10 cellular contexts compared by ENCODE assay signal in the genomic region with DNA sequence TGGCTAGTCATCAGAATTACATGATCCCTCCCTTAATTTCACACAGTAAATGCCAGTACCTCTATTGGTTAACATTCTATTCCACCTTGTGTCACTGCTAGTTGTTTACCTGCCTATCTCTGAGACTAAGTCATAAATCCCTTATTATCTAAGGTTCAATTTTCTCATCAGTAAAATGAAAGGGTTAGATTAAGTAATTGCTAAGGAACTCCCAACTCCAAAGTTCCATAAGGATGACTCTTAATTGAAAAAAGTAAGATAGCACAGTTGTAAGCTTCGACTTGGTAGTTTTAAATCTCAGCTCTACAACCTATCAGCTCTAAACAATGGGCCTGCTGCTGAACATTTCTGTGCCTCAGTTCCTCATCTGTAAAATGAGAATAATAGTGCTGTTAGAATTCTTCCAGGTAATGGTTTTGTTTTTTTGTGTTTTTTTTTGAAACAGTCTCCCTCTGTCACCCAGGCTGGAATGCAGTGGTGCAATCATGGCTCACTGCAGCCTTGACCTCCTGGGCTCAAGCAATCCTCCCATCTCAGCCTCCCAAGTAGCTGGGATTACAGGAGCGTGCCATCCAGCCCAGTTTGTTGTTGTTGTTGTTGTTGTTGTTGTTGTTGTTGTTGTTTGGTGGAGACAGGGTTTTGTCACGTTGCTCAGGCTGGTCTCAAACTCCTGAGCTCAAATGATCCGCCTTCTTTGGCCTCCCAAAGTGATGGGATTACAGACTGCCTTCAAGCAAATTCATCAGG. TPM values are rescaled to one million over a fixed set of nuclear protein-coding genes. Genes with fewer than 3 reads are reported as not detected.
DNase-seq lines count a peak whose midpoint lies in the region; ATAC-seq lines count a peak whose summit lies in the region.
"Had no signal": no experiment of that assay in that cellular context is flagged by ENCODE, and none has a peak within 500 bp of the region (broad histone marks: within the 10 kb centered on the region; RNA-seq: fewer than 3 reads in every experiment).

No MANE protein-coding gene starts in this region.

- CTCF ChIA-PET in naive thymus-derived CD4-positive, alpha-beta T cell (lab: Charles Lee) = interaction anchor here (0.7 to 1.3 kb wide), 5 partner anchors 11 to 342 kb away, joined by 3 to 7 read pairs (median 4); no protein-coding TSS in a partner anchor

- POLR2A ChIA-PET in naive thymus-derived CD4-positive, alpha-beta T cell (lab: Charles Lee) = interaction anchor here (0.6 to 1.9 kb wide), 9 partner anchors 16 to 410 kb away, joined by 3 to 17 read pairs (median 3); a partner anchor contains a TSS

- H3K4me3 Mint-ChIP-seq in stimulated activated naive CD8-positive, alpha-beta T cell treated with anti-CD3 and anti-CD28 coated beads, Interleukin-15, Interleukin-2, amounts not matched to agents 100 ng/mL and 50 ng/mL, for 24 hours = peak overlapping the region; percentile 32
- no peak overlapping the region for H3K4me3 Mint-ChIP-seq in stimulated activated naive CD8-positive, alpha-beta T cell treated with anti-CD3 and anti-CD28 coated beads, Interleukin-15, amount 100 ng/mL, for 72 hours
- H3K4me3 Mint-ChIP-seq in naive thymus-derived CD4-positive, alpha-beta T cell = peak overlapping the region; percentile 32 to 84 (median 73)

- ATAC-seq in stimulated activated naive CD8-positive, alpha-beta T cell treated with anti-CD3 and anti-CD28 coated beads, Interleukin-15, amount 100 ng/mL, for 72 hours = no peak
- no peak for ATAC-seq in naive thymus-derived CD4-positive, alpha-beta T cell
- ATAC-seq in GM21723 (IDR thresholded peaks at IDR 0.05; ENCODE audit: unreplicated experiment) = no peak
- ATAC-seq in GM21367 (IDR thresholded peaks at IDR 0.05; ENCODE audit: unreplicated experiment) = no peak

- intact Hi-C loops in naive thymus-derived CD4-positive, alpha-beta T cell (cut with micrococcal nuclease) = loop anchor here (1.0 to 2.0 kb wide), 8 partner anchors 16 to 409 kb away; a partner anchor contains a TSS

- no peaks in the 10 kb centered on the region for H3K36me3 Mint-ChIP-seq in stimulated activated naive CD8-positive, alpha-beta T cell treated with anti-CD3 and anti-CD28 coated beads, Interleukin-15, Interleukin-2, amounts not matched to agents 100 ng/mL and 50 ng/mL, for 24 hours (ENCODE audit: low read depth)
- peaks cover 0 to 13% (median 0%) of the 10 kb centered on the region in 5 donors for H3K36me3 Mint-ChIP-seq in naive thymus-derived CD4-positive, alpha-beta T cell

- no peaks in the 10 kb centered on the region for H3K27me3 Mint-ChIP-seq in stimulated activated naive CD8-positive, alpha-beta T cell treated with anti-CD3 and anti-CD28 coated beads, Interleukin-15, Interleukin-2, amounts not matched to agents 100 ng/mL and 50 ng/mL, for 24 hours
- H3K27me3 Mint-ChIP-seq in stimulated activated naive CD8-positive, alpha-beta T cell treated with anti-CD3 and anti-CD28 coated beads, Interleukin-15, amount 100 ng/mL, for 72 hours = no peaks in the 10 kb centered on the region
- no peaks in the 10 kb centered on the region for H3K27me3 Mint-ChIP-seq in naive thymus-derived CD4-positive, alpha-beta T cell

- H3K4me1 ChIP-seq in naive thymus-derived CD4-positive, alpha-beta T cell (ENCODE audit: control insufficient read depth in 2 of 2, insufficient read depth in 2 of 2, low read length in 2 of 2) = peaks cover 54 to 63% of the 10 kb centered on the region in 2 donors

- H3K27ac Mint-ChIP-seq in stimulated activated naive CD8-positive, alpha-beta T cell treated with anti-CD3 and anti-CD28 coated beads, Interleukin-15, Interleukin-2, amounts not matched to agents 100 ng/mL and 50 ng/mL, for 24 hours = peak overlapping the region; percentile 87
- no peak overlapping the region for H3K27ac Mint-ChIP-seq in stimulated activated naive CD8-positive, alpha-beta T cell treated with anti-CD3 and anti-CD28 coated beads, Interleukin-15, amount 100 ng/mL, for 72 hours
- H3K27ac Mint-ChIP-seq in naive thymus-derived CD4-positive, alpha-beta T cell = peak overlapping the region; percentile 73 to 98 (median 92)

- no peak for DNase-seq in stimulated activated naive CD8-positive, alpha-beta T cell treated with anti-CD3 and anti-CD28 coated beads, Interleukin-15, amount 100 ng/mL, for 72 hours
- DNase-seq in naive thymus-derived CD4-positive, alpha-beta T cell = peak in 1 of 9 donors; percentile 14
- no peak for DNase-seq in DMS79 (lab: John Stamatoyannopoulos, UW)
- DNase-seq in NCI-H2107 treated with DMSO at 0.1 percent for 48 hours (lab: John Stamatoyannopoulos, UW; ENCODE audit: unreplicated experiment) = no peak

- no peaks in the 10 kb centered on the region for H3K36me3 ChIP-seq in naive thymus-derived CD4-positive, alpha-beta T cell (ENCODE audit: control insufficient read depth in 2 of 3, insufficient read depth in 3 of 3, low read length in 3 of 3)
- H3K36me3 ChIP-seq: MG63 had no signal

- peak overlapping the region; percentile 34 for H3K27ac ChIP-seq in angular gyrus (ENCODE audit: low read depth, low read length)
- H3K27ac ChIP-seq in naive thymus-derived CD4-positive, alpha-beta T cell (ENCODE audit: low read depth, low read length) = peak overlapping the region; percentile 48
- H3K27ac ChIP-seq: SK-N-MC had no signal

- no peaks in the 10 kb centered on the region for H3K27me3 ChIP-seq in naive thymus-derived CD4-positive, alpha-beta T cell (ENCODE audit: control insufficient read depth in 2 of 2, insufficient read depth in 2 of 2, low read length in 2 of 2)
- H3K27me3 ChIP-seq: MG63 had no signal

- no peaks in the 10 kb centered on the region for H3K9me3 ChIP-seq in naive thymus-derived CD4-positive, alpha-beta T cell (ENCODE audit: control insufficient read depth in 2 of 3, low read length in 3 of 3)
- H3K9me3 ChIP-seq: MG63 had no signal

- peaks cover 73% of the 10 kb centered on the region for H3K4me1 Mint-ChIP-seq in stimulated activated naive CD8-positive, alpha-beta T cell treated with anti-CD3 and anti-CD28 coated beads, Interleukin-15, Interleukin-2, amounts not matched to agents 100 ng/mL and 50 ng/mL, for 24 hours (ENCODE audit: low read depth)
- peaks cover 66% of the 10 kb centered on the region for H3K4me1 Mint-ChIP-seq in stimulated activated naive CD8-positive, alpha-beta T cell treated with anti-CD3 and anti-CD28 coated beads, Interleukin-15, amount 100 ng/mL, for 72 hours
- peaks cover 45 to 79% (median 70%) of the 10 kb centered on the region in 7 donors for H3K4me1 Mint-ChIP-seq in naive thymus-derived CD4-positive, alpha-beta T cell

- no peak overlapping the region for H3K4me3 ChIP-seq in naive thymus-derived CD4-positive, alpha-beta T cell (ENCODE audit: low read length)
- H3K4me3 ChIP-seq: MG63, SK-N-MC had no signal

- H3K9me3 Mint-ChIP-seq in stimulated activated naive CD8-positive, alpha-beta T cell treated with anti-CD3 and anti-CD28 coated beads, Interleukin-15, Interleukin-2, amounts not matched to agents 100 ng/mL and 50 ng/mL, for 24 hours = no peaks in the 10 kb centered on the region
- H3K9me3 Mint-ChIP-seq in stimulated activated naive CD8-positive, alpha-beta T cell treated with anti-CD3 and anti-CD28 coated beads, Interleukin-15, amount 100 ng/mL, for 72 hours = no peaks in the 10 kb centered on the region
- peaks cover 0 to 2% (median 0%) of the 10 kb centered on the region in 11 donors for H3K9me3 Mint-ChIP-seq in naive thymus-derived CD4-positive, alpha-beta T cell

RNA-seq across cellular contexts. Expression of a gene that starts 35.6 kb away (rescaled TPM):
- total RNA-seq in naive thymus-derived CD4-positive, alpha-beta T cell = 10 to 100 TPM; 45.1 to 56.7 (median 46.8) TPM
- 10 to 100 TPM; 40.2 to 52.8 TPM for polyA plus RNA-seq in naive thymus-derived CD4-positive, alpha-beta T cell

Comparison
In these comparisons a context has a peak if more than half of its experiments do, and no peak if none do; other contexts are left out.
1. H3K27ac Mint-ChIP-seq: peak in stimulated activated naive CD8-positive, alpha-beta T cell treated with anti-CD3 and anti-CD28 coated beads, Interleukin-15, Interleukin-2, amounts not matched to agents 100 ng/mL and 50 ng/mL, for 24 hours (single experiment) and naive thymus-derived CD4-positive, alpha-beta T cell (9 of 9); none in stimulated activated naive CD8-positive, alpha-beta T cell treated with anti-CD3 and anti-CD28 coated beads, Interleukin-15, amount 100 ng/mL, for 72 hours (0 of 2).
2. H3K4me3 Mint-ChIP-seq: peak in stimulated activated naive CD8-positive, alpha-beta T cell treated with anti-CD3 and anti-CD28 coated beads, Interleukin-15, Interleukin-2, amounts not matched to agents 100 ng/mL and 50 ng/mL, for 24 hours (single experiment) and naive thymus-derived CD4-positive, alpha-beta T cell (10 of 10); none in stimulated activated naive CD8-positive, alpha-beta T cell treated with anti-CD3 and anti-CD28 coated beads, Interleukin-15, amount 100 ng/mL, for 72 hours (0 of 2).